Comparison of ENCODE assay signal across 8 cellular contexts in the genomic region with DNA sequence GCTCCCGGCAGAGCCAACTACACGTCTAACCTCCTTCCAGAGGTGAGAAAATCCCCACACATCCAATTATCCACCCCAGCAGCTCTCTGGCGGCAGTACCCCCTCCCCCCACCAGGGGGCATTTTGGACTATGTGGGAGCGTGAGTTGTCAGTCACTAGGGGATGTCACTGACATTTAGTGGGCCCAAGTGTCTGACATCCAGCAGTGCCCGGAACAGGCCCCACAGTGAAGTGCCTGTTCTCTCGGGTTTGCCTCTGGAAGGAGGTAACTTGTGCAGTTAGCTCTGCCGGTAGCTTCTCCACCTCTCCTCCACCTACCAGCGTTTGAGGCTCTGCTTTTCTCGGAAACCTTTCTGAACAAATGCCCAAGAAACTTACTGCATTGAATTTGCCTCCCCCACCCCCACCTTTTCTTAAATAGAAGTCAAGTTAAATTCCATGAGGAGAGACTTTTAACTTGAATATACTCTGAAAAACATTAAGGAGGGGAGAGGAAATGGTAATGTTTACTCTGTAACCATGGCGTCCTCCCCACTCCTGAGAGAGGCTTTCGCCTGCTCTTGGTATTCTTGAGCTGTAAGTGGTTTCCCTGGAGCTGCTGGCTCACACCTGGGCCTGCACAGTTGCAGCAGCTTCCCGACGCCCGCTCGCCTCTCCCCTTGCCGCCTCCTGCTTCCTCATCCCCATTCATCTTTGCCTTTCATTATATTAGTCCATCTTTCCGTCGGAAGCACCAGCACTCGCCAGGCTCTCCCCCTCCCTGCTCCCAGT.
A peak's percentile ranks its signal among the peaks of the same experiment; 100 is the strongest.
DNase-seq lines count a peak whose midpoint lies in the region; ATAC-seq and TF ChIP-seq lines count a peak whose summit lies in the region.

No MANE protein-coding gene starts in this region.

- intact Hi-C loops in lower lobe of right lung (cut with DNase I): no loop called here

- no peak overlapping the region for H3K4me3 ChIP-seq in lower lobe of right lung

- TF ChIP-seq CTCF in lower lobe of right lung (IDR thresholded peaks at IDR 0.05): peak; percentile 96

- H3K36me3 ChIP-seq in lower lobe of right lung: no peaks in the 10 kb centered on the region

- H3K27me3 ChIP-seq in lower lobe of right lung (ENCODE audit: low read depth): peaks cover 35% of the 10 kb centered on the region

- peak; percentile 89 to 94 for ATAC-seq in lower lobe of right lung
- ATAC-seq in GM21717 (IDR thresholded peaks at IDR 0.05; ENCODE audit: unreplicated experiment): no peak

- H3K9me3 ChIP-seq in lower lobe of right lung: no peaks in the 10 kb centered on the region

- H3K4me1 ChIP-seq in lower lobe of right lung: peaks cover 28% of the 10 kb centered on the region

- DNase-seq in NCI-H446 (lab: John Stamatoyannopoulos, UW) (peak; percentile 21 to 49), NCI-H446 treated with DMSO at 0.1 percent for 48 hours (lab: John Stamatoyannopoulos, UW) (no peak), NCI-H2196 treated with DMSO at 0.1 percent for 48 hours (lab: John Stamatoyannopoulos, UW; ENCODE audit: unreplicated experiment) (peak; percentile 76), lower lobe of right lung (peak; percentile 77)
- peak; percentile 68 to 79 for DNase-seq in activated CD4-positive, alpha-beta T cell treated with anti-CD3 and anti-CD28 coated beads for 24 hours (ENCODE audit: low read depth in 2 of 2)
- DNase-seq in stimulated activated CD8-positive, alpha-beta memory T cell treated with anti-CD3 and anti-CD28 coated beads, Interleukin-12 subunit alpha, Interleukin-12 subunit beta, amount 100 ng/mL, for 24 hours (ENCODE audit: extremely low read depth): peak; percentile 34

- peak overlapping the region; percentile 10 for H3K27ac ChIP-seq in cingulate gyrus (ENCODE audit: low read depth, low read length)
- H3K27ac ChIP-seq in lower lobe of right lung: peak overlapping the region; percentile 80
